Comparison of ENCODE assay signal across 1 cellular context in genomic region chr1:15568387-15569073, GRCh38.
A peak's percentile ranks its signal among the peaks of the same experiment; 100 is the strongest.
TF ChIP-seq lines count a peak whose summit lies in the region.

No MANE protein-coding gene starts in this region.

TF ChIP-seq in HepG2, 621 proteins besides CTCF, POLR2A, EP300 and RAD21:
- TF ChIP-seq NCOA1 (CRISPR knock-in tag; IDR thresholded peaks at IDR 0.05), result no peak
- 0 out of 2 replicates have a peak, but pooled peaks have one; percentile 43 for TF ChIP-seq NCOA5 (CRISPR knock-in tag; IDR thresholded peaks at IDR 0.05)
- peak; percentile 51 for TF ChIP-seq RBM22 (optimal IDR thresholded peaks at IDR 0.05; ENCODE audit: low read length)
- TF ChIP-seq POLR2G (IDR thresholded peaks at IDR 0.05; ENCODE audit: low read depth, low read length), result peak; percentile 53; the same call in 1 of the 2 replicates
- TF ChIP-seq POLR2AphosphoS5 (IDR thresholded peaks at IDR 0.05; ENCODE audit: low read depth, low read length), result 0 out of 2 replicates have a peak, but pooled peaks have one; percentile 3
- TF ChIP-seq, protein P1, sequence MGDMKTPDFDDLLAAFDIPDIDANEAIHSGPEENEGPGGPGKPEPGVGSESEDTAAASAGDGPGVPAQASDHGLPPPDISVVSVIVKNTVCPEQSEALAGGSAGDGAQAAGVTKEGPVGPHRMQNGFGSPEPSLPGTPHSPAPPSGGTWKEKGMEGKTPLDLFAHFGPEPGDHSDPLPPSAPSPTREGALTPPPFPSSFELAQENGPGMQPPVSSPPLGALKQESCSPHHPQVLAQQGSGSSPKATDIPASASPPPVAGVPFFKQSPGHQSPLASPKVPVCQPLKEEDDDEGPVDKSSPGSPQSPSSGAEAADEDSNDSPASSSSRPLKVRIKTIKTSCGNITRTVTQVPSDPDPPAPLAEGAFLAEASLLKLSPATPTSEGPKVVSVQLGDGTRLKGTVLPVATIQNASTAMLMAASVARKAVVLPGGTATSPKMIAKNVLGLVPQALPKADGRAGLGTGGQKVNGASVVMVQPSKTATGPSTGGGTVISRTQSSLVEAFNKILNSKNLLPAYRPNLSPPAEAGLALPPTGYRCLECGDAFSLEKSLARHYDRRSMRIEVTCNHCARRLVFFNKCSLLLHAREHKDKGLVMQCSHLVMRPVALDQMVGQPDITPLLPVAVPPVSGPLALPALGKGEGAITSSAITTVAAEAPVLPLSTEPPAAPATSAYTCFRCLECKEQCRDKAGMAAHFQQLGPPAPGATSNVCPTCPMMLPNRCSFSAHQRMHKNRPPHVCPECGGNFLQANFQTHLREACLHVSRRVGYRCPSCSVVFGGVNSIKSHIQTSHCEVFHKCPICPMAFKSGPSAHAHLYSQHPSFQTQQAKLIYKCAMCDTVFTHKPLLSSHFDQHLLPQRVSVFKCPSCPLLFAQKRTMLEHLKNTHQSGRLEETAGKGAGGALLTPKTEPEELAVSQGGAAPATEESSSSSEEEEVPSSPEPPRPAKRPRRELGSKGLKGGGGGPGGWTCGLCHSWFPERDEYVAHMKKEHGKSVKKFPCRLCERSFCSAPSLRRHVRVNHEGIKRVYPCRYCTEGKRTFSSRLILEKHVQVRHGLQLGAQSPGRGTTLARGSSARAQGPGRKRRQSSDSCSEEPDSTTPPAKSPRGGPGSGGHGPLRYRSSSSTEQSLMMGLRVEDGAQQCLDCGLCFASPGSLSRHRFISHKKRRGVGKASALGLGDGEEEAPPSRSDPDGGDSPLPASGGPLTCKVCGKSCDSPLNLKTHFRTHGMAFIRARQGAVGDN (CRISPR knock-in tag; IDR thresholded peaks at IDR 0.05), result peak; percentile 12; the same call in 1 of the 2 replicates
- no peak for TF ChIP-seq ZNF383 (CRISPR knock-in tag; IDR thresholded peaks at IDR 0.05; ENCODE audit: borderline replicate concordance)
- no peak for TF ChIP-seq ZNF660 (CRISPR knock-in tag; IDR thresholded peaks at IDR 0.05; ENCODE audit: borderline replicate concordance, low read depth)
- peak; percentile 47 for TF ChIP-seq AGO2 (optimal IDR thresholded peaks at IDR 0.05; ENCODE audit: low read depth, low read length)
- TF ChIP-seq HNRNPLL (IDR thresholded peaks at IDR 0.05; ENCODE audit: low read depth, low read length, poor library complexity, severe bottlenecking), result no peak
